1 cellular context compared by ENCODE assay signal in genomic region chr19:39112338-39112890, GRCh38.
TF ChIP-seq lines count a peak whose summit lies in the region.

No MANE protein-coding gene starts in this region.

TF ChIP-seq in SK-N-SH, 30 proteins besides CTCF, POLR2A, EP300 and RAD21 (continued from another document):
- no peak for TF ChIP-seq REST (IDR thresholded peaks at IDR 0.05; ENCODE audit: low read depth, low read length)
- TF ChIP-seq TAF1 (IDR thresholded peaks at IDR 0.05; ENCODE audit: borderline replicate concordance, low read depth, low read length): no peak
- TF ChIP-seq YY1 (IDR thresholded peaks at IDR 0.05; ENCODE audit: low read depth): no peak
- no peak for TF ChIP-seq EZH2phosphoT487 (IDR thresholded peaks at IDR 0.05; ENCODE audit: borderline replicate concordance, low read depth)
- TF ChIP-seq RXRA (IDR thresholded peaks at IDR 0.05; ENCODE audit: borderline replicate concordance, low read depth): peak; percentile 7; the same call in 1 of the 2 replicates
TF ChIP-seq in SK-N-SH: peak in this region for 2.
